Comparison of ENCODE assay signal across 13 cellular contexts in genomic region chr3:167851171-167851570, GRCh38.
DNase-seq lines count a peak whose midpoint lies in the region; FAIRE-seq and TF ChIP-seq lines count a peak whose summit lies in the region.
"Had no signal": no experiment of that assay in that cellular context is flagged by ENCODE, and none has a peak within 500 bp of the region (broad histone marks: within the 10 kb centered on the region; RNA-seq: fewer than 3 reads in every experiment).

No MANE protein-coding gene starts in this region.

- H2AFZ ChIP-seq in OCI-LY1 (ENCODE audit: low read length), result 0 out of 2 replicates have a peak overlapping the region, but pooled peaks have one; percentile 11

- H3K79me2 ChIP-seq in OCI-LY1 (ENCODE audit: insufficient read depth, low read length), result no peaks in the 10 kb centered on the region

- peak; percentile 69 for DNase-seq in HCEC 1CT
- peak; percentile 47 for DNase-seq in bronchial epithelial cell (ENCODE audit: low read depth)
- DNase-seq in germinal center (ENCODE audit: low spot score), result no peak
- no peak for DNase-seq in activated effector memory CD4-positive, alpha-beta T cell treated with anti-CD3 and anti-CD28 coated beads, Interleukin-2, amount 50 U/mL, for 16 hours
- no peak for DNase-seq in HT-29 (ENCODE audit: low spot score)
- DNase-seq in SIG-M5 (lab: John Stamatoyannopoulos, UW), result no peak
- DNase-seq: DMS79 treated with DMSO at 0.1 percent for 48 hours, NCI-H187, NCI-H345, NCI-H526, SHP77 had no signal

- H3K9me3 ChIP-seq in OCI-LY1 (ENCODE audit: low read length), result no peaks in the 10 kb centered on the region

- H3F3A ChIP-seq in OCI-LY1 (ENCODE audit: insufficient read depth, low read length), result no peaks in the 10 kb centered on the region

- H3K4me3 ChIP-seq in OCI-LY1 (ENCODE audit: low read depth, low read length, poor library complexity, severe bottlenecking), result no peak overlapping the region
- H3K4me3 ChIP-seq in bronchial epithelial cell (ENCODE audit: low read depth, low read length), result no peak overlapping the region
- H3K4me3 ChIP-seq: K562 had no signal

- H3K9me2 ChIP-seq in OCI-LY1 (ENCODE audit: low read depth, low read length), result no peaks in the 10 kb centered on the region

- TF ChIP-seq CTCF in OCI-LY1 (IDR thresholded peaks at IDR 0.05; ENCODE audit: low read length) (no peak), bronchial epithelial cell (IDR thresholded peaks at IDR 0.05; ENCODE audit: insufficient read depth, low read length, severe bottlenecking) (no peak)

- no peaks in the 10 kb centered on the region for H3K36me3 ChIP-seq in OCI-LY1 (ENCODE audit: insufficient read depth, low read length)
- H3K36me3 ChIP-seq in bronchial epithelial cell (ENCODE audit: control insufficient read depth, insufficient read depth, low read length), result no peaks in the 10 kb centered on the region

- no peak overlapping the region for H3K27ac ChIP-seq in OCI-LY1 (ENCODE audit: low read depth, low read length, poor library complexity, severe bottlenecking)

- no peaks in the 10 kb centered on the region for H4K20me1 ChIP-seq in OCI-LY1 (ENCODE audit: insufficient read depth, low read length)

- no peak for FAIRE-seq in bronchial epithelial cell (lab: Jason Lieb, UNC)
- FAIRE-seq: K562 had no signal

- H3K4me1 ChIP-seq in OCI-LY1 (ENCODE audit: insufficient read depth, low read length, severe bottlenecking), result no peaks in the 10 kb centered on the region

- H3K4me2 ChIP-seq in OCI-LY1 (ENCODE audit: low read length), result no peak overlapping the region

- H3K9ac ChIP-seq in OCI-LY1 (ENCODE audit: low read length), result no peak overlapping the region

- no peaks in the 10 kb centered on the region for H3K27me3 ChIP-seq in OCI-LY1 (ENCODE audit: insufficient read depth, low read length)
- no peaks in the 10 kb centered on the region for H3K27me3 ChIP-seq in bronchial epithelial cell (ENCODE audit: control insufficient read depth, insufficient read depth, low read length)

Comparison
In these comparisons a context has a peak if more than half of its experiments do, and no peak if none do; other contexts are left out.
1. DNase-seq: peak in HCEC 1CT (single experiment) and bronchial epithelial cell (single experiment); none in germinal center (single experiment), activated effector memory CD4-positive, alpha-beta T cell treated with anti-CD3 and anti-CD28 coated beads, Interleukin-2, amount 50 U/mL, for 16 hours (single experiment), HT-29 (single experiment) and SIG-M5 (single experiment).